16 cellular contexts compared by ENCODE assay signal in genomic region chr4:38837849-38838248, GRCh38. TPM values are rescaled to one million over a fixed set of nuclear protein-coding genes. Genes with fewer than 3 reads are reported as not detected.
DNase-seq lines count a peak whose midpoint lies in the region; ATAC-seq, FAIRE-seq and TF ChIP-seq lines count a peak whose summit lies in the region.
"Had no signal": no experiment of that assay in that cellular context is flagged by ENCODE, and none has a peak within 500 bp of the region (broad histone marks: within the 10 kb centered on the region; RNA-seq: fewer than 3 reads in every experiment).

No MANE protein-coding gene starts in this region.

- TF ChIP-seq CTCF in NB4 (IDR thresholded peaks at IDR 0.05; ENCODE audit: low read depth, low read length) (no peak), bronchial epithelial cell (IDR thresholded peaks at IDR 0.05; ENCODE audit: insufficient read depth, low read length, severe bottlenecking) (no peak), stomach (IDR thresholded peaks at IDR 0.05) (no peak)

- 52 to 76% (median 66%) methylated on average over 2 of the region's 2 CpGs for WGBS in stomach, 5 donors

- no peak for FAIRE-seq in bronchial epithelial cell (lab: Jason Lieb, UNC)
- FAIRE-seq: colon had no signal

- no peak for TF ChIP-seq EP300 in stomach (IDR thresholded peaks at IDR 0.05)

- intact Hi-C loops in stomach (cut with DNase I; ENCODE audit: low total_unique reads) = no loop called here

- peaks cover 25% of the 10 kb centered on the region for H3K4me1 Mint-ChIP-seq in activated T-cell treated with anti-CD3 and anti-CD28 coated beads, Interleukin-2, amount 50 U/mL, for 72 hours (ENCODE audit: low read depth)
- H3K4me1 Mint-ChIP-seq in natural killer cell treated with Interleukin-12 subunit alpha and Interleukin-12 subunit beta and Interleukin-15 and Interleukin-18, amount 100 ng/mL, for 72 hours (ENCODE audit: low read depth in 2 of 2) = peaks cover 19 to 21% of the 10 kb centered on the region in 2 donors

- H3K27me3 ChIP-seq in bronchial epithelial cell (ENCODE audit: control insufficient read depth, insufficient read depth, low read length) (no peaks in the 10 kb centered on the region), stomach (no peaks in the 10 kb centered on the region)

- peaks cover 0 to 28% (median 13%) of the 10 kb centered on the region in 4 donors for H3K9me3 ChIP-seq in stomach
- H3K9me3 ChIP-seq: prostate gland had no signal

- ATAC-seq in activated T-cell treated with anti-CD3 and anti-CD28 coated beads, Interleukin-2, amount 50 U/mL, for 72 hours (replicated peaks in 1 of 2) = peak; percentile 50 to 54
- ATAC-seq in natural killer cell treated with Interleukin-12 subunit alpha and Interleukin-12 subunit beta and Interleukin-15 and Interleukin-18, amount 100 ng/mL, for 72 hours = peak in 1 of 2 donors; percentile 48

- no peaks in the 10 kb centered on the region for H3K36me3 ChIP-seq in bronchial epithelial cell (ENCODE audit: control insufficient read depth, insufficient read depth, low read length)
- no peaks in the 10 kb centered on the region for H3K36me3 ChIP-seq in stomach
- H3K36me3 ChIP-seq: prostate gland had no signal

- no peaks in the 10 kb centered on the region for H3K27me3 Mint-ChIP-seq in activated T-cell treated with anti-CD3 and anti-CD28 coated beads, Interleukin-2, amount 50 U/mL, for 72 hours (ENCODE audit: low read depth)
- H3K27me3 Mint-ChIP-seq in natural killer cell treated with Interleukin-12 subunit alpha and Interleukin-12 subunit beta and Interleukin-15 and Interleukin-18, amount 100 ng/mL, for 72 hours = no peaks in the 10 kb centered on the region

- no peak overlapping the region for H3K27ac ChIP-seq in stomach
- H3K27ac ChIP-seq: prostate gland had no signal

- TF ChIP-seq POLR2A in NB4 (IDR thresholded peaks at IDR 0.05; ENCODE audit: extremely low read depth, insufficient read length) = no peak
- TF ChIP-seq POLR2A in stomach (IDR thresholded peaks at IDR 0.05) = no peak

- H3K4me1 ChIP-seq in stomach = no peaks in the 10 kb centered on the region
- H3K4me1 ChIP-seq: prostate gland had no signal

- peaks cover 7 to 8% of the 10 kb centered on the region in 2 donors for H3K9me3 Mint-ChIP-seq in activated T-cell treated with anti-CD3 and anti-CD28 coated beads, Interleukin-2, amount 50 U/mL, for 72 hours
- peaks cover 10% of the 10 kb centered on the region for H3K9me3 Mint-ChIP-seq in natural killer cell treated with Interleukin-12 subunit alpha and Interleukin-12 subunit beta and Interleukin-15 and Interleukin-18, amount 100 ng/mL, for 72 hours

- peaks cover 5 to 16% of the 10 kb centered on the region in 2 donors for H3K36me3 Mint-ChIP-seq in activated T-cell treated with anti-CD3 and anti-CD28 coated beads, Interleukin-2, amount 50 U/mL, for 72 hours (ENCODE audit: insufficient read depth in 2 of 2)
- peaks cover 22% of the 10 kb centered on the region for H3K36me3 Mint-ChIP-seq in natural killer cell treated with Interleukin-12 subunit alpha and Interleukin-12 subunit beta and Interleukin-15 and Interleukin-18, amount 100 ng/mL, for 72 hours

- H3K4me3 Mint-ChIP-seq in activated T-cell treated with anti-CD3 and anti-CD28 coated beads, Interleukin-2, amount 50 U/mL, for 72 hours = peak overlapping the region; percentile 19 to 86
- H3K4me3 Mint-ChIP-seq in natural killer cell treated with Interleukin-12 subunit alpha and Interleukin-12 subunit beta and Interleukin-15 and Interleukin-18, amount 100 ng/mL, for 72 hours = peak overlapping the region; percentile 47

- H3K4me3 ChIP-seq in NB4 (ENCODE audit: low read depth, low read length) (no peak overlapping the region), bronchial epithelial cell (ENCODE audit: low read depth, low read length) (no peak overlapping the region), stomach (no peak overlapping the region)
- H3K4me3 ChIP-seq: prostate gland had no signal

- H3K27ac Mint-ChIP-seq in activated T-cell treated with anti-CD3 and anti-CD28 coated beads, Interleukin-2, amount 50 U/mL, for 72 hours = peak overlapping the region; percentile 85
- peak overlapping the region; percentile 34 to 55 for H3K27ac Mint-ChIP-seq in natural killer cell treated with Interleukin-12 subunit alpha and Interleukin-12 subunit beta and Interleukin-15 and Interleukin-18, amount 100 ng/mL, for 72 hours

- DNase-seq in activated T-cell treated with anti-CD3 and anti-CD28 coated beads, Interleukin-2, amount 50 U/mL, for 72 hours = no peak
- DNase-seq in activated T-cell treated with anti-CD3 and anti-CD28 coated beads, Interleukin-2, amount 50 U/mL, for 48 hours = no peak
- DNase-seq in NB4 (ENCODE audit: low read depth) (peak; percentile 37), bronchial epithelial cell (ENCODE audit: low read depth) (peak; percentile 68), stomach (no peak), NCI-H1092 treated with DMSO at 0.1 percent for 48 hours (lab: John Stamatoyannopoulos, UW) (no peak), HuH-7.5 (ENCODE audit: low spot score) (no peak)
- no peak for DNase-seq in natural killer cell treated with Interleukin-12 subunit alpha and Interleukin-12 subunit beta and Interleukin-15 and Interleukin-18, amount 100 ng/mL, for 72 hours (ENCODE audit: low spot score)
- DNase-seq: DND-41; GOT3; NCI-H1436; NCI-H69; stimulated activated CD4-positive, alpha-beta T cell treated with anti-CD3 and anti-CD28 coated beads, Interleukin-2, amount 100 ng/mL, for 24 hours had no signal

RNA-seq across cellular contexts. Expression of gene TLR6, which starts 18.8 kb away (rescaled TPM):
- 1 to 10 TPM; 3.6 to 3.8 TPM for total RNA-seq in activated T-cell treated with anti-CD3 and anti-CD28 coated beads, Interleukin-2, amount 50 U/mL, for 72 hours
- total RNA-seq in bronchial epithelial cell (0.26 and 0.38 TPM in 2 replicates), stomach (10 to 100 TPM in 1 of 5 donors, 1 to 10 TPM in 2, not detected in 2; 3.3 to 29.0 (median 4.3) TPM)
- total RNA-seq in natural killer cell treated with Interleukin-12 subunit alpha and Interleukin-12 subunit beta and Interleukin-15 and Interleukin-18, amount 100 ng/mL, for 72 hours = 1 to 10 TPM; 4.4 to 4.5 TPM
- under 1 TPM; 0.19 to 0.46 (median 0.23) TPM for polyA plus RNA-seq in stomach

RNA-seq across cellular contexts. Expression of gene FAM114A1, which starts 29.8 kb away (rescaled TPM):
- under 1 TPM; 0.48 to 0.83 TPM for total RNA-seq in activated T-cell treated with anti-CD3 and anti-CD28 coated beads, Interleukin-2, amount 50 U/mL, for 72 hours
- total RNA-seq in bronchial epithelial cell = 40.2 and 44.2 TPM in 2 replicates
- total RNA-seq in natural killer cell treated with Interleukin-12 subunit alpha and Interleukin-12 subunit beta and Interleukin-15 and Interleukin-18, amount 100 ng/mL, for 72 hours = 1 to 10 TPM; 1.7 to 1.9 TPM
- total RNA-seq in stomach = 100 to 1,000 TPM in 2 of 5 donors, 10 to 100 TPM in 3; 23.2 to 149 (median 63.0) TPM
- 10 to 100 TPM; 10.4 to 35.6 (median 35.6) TPM for polyA plus RNA-seq in stomach

RNA-seq across cellular contexts. Expression of gene TLR1, which starts 33.3 kb away (rescaled TPM):
- 1 to 10 TPM; 1.9 to 3.2 TPM for total RNA-seq in activated T-cell treated with anti-CD3 and anti-CD28 coated beads, Interleukin-2, amount 50 U/mL, for 72 hours
- total RNA-seq in bronchial epithelial cell (0.13 and 0.26 TPM in 2 replicates), stomach (10 to 100 TPM in 1 of 5 donors, 1 to 10 TPM in 3, not detected in 1; 5.3 to 37.4 (median 6.9) TPM)
- total RNA-seq in natural killer cell treated with Interleukin-12 subunit alpha and Interleukin-12 subunit beta and Interleukin-15 and Interleukin-18, amount 100 ng/mL, for 72 hours = 10 to 100 TPM; 12.6 to 15.5 TPM
- 1 to 10 TPM; 1.2 to 2.9 (median 1.5) TPM for polyA plus RNA-seq in stomach

RNA-seq across cellular contexts. Expression of gene TLR10, which starts 55.1 kb away (rescaled TPM):
- under 1 TPM in 1 of 2 donors, not detected in 1; 0.12 TPM for total RNA-seq in activated T-cell treated with anti-CD3 and anti-CD28 coated beads, Interleukin-2, amount 50 U/mL, for 72 hours
- total RNA-seq in bronchial epithelial cell (not detected in 2 replicates), stomach (1 to 10 TPM in 1 of 5 donors, under 1 TPM in 1, not detected in 3; 0.72 to 1.1 TPM)
- not detected for total RNA-seq in natural killer cell treated with Interleukin-12 subunit alpha and Interleukin-12 subunit beta and Interleukin-15 and Interleukin-18, amount 100 ng/mL, for 72 hours
- polyA plus RNA-seq in stomach = under 1 TPM in 2 of 3 donors, not detected in 1; 0.15 to 0.60 TPM
- polyA plus RNA-seq: AG04450 had no signal

Comparison
In these comparisons a context has a peak if more than half of its experiments do, and no peak if none do; other contexts are left out.
1. DNase-seq: peak in NB4 (single experiment) and bronchial epithelial cell (single experiment); none in activated T-cell treated with anti-CD3 and anti-CD28 coated beads, Interleukin-2, amount 50 U/mL, for 72 hours (0 of 2), activated T-cell treated with anti-CD3 and anti-CD28 coated beads, Interleukin-2, amount 50 U/mL, for 48 hours (0 of 2), natural killer cell treated with Interleukin-12 subunit alpha and Interleukin-12 subunit beta and Interleukin-15 and Interleukin-18, amount 100 ng/mL, for 72 hours (single experiment), stomach (single experiment), NCI-H1092 treated with DMSO at 0.1 percent for 48 hours (single experiment) and HuH-7.5 (single experiment).
2. RNA of gene FAM114A1, which starts 29.8 kb away (total RNA-seq): 23.2 to 149 TPM in stomach and 40.2 to 44.2 TPM in bronchial epithelial cell; 1.7 to 1.9 TPM in natural killer cell treated with Interleukin-12 subunit alpha and Interleukin-12 subunit beta and Interleukin-15 and Interleukin-18, amount 100 ng/mL, for 72 hours and 0.48 to 0.83 TPM in activated T-cell treated with anti-CD3 and anti-CD28 coated beads, Interleukin-2, amount 50 U/mL, for 72 hours; every median in the first group is over 4 times any median in the second.